In genomic region chr5:53946405-53947100, GRCh38 we compare ENCODE assay signal across 23 cellular contexts.
"Had no signal": no experiment of that assay in that cellular context is flagged by ENCODE, and none has a peak within 500 bp of the region (broad histone marks: within the 10 kb centered on the region; RNA-seq: fewer than 3 reads in every experiment).

No MANE protein-coding gene starts in this region.

- ATAC-seq: foreskin keratinocyte, left colon, left ventricle myocardium superior had no signal

- H3K27ac ChIP-seq: dorsolateral prefrontal cortex, esophagus squamous epithelium, foreskin keratinocyte, right atrium auricular region, sigmoid colon, skin epidermis, stomach, thoracic aorta, transverse colon had no signal

- H3K4me3 Mint-ChIP-seq: nephron progenitor cell had no signal

- H3K4me3 ChIP-seq: dorsolateral prefrontal cortex, esophagus squamous epithelium, lung, right atrium auricular region, sigmoid colon, skin epidermis, stomach, thoracic aorta, transverse colon had no signal

- H3K27me3 ChIP-seq: dorsolateral prefrontal cortex, esophagus squamous epithelium, foreskin keratinocyte, right atrium auricular region, sigmoid colon, stomach, transverse colon had no signal

- H3K4me1 ChIP-seq: esophagus squamous epithelium, foreskin keratinocyte, right atrium auricular region, sigmoid colon, stomach, transverse colon had no signal

- DNase-seq: cortex of kidney; dorsolateral prefrontal cortex; effector CD8-positive, alpha-beta T cell; esophagus squamous epithelium; foreskin keratinocyte; head of caudate nucleus; hippocampal formation; left colon; left ventricle myocardium superior; mesenchymal stem cell; midbrain; nephron progenitor cell; posterior cingulate gyrus; sigmoid colon; stimulated activated CD4-positive, alpha-beta T cell treated with anti-CD3 and anti-CD28 coated beads, Interleukin-2, amount 100 ng/mL, for 24 hours; stimulated activated naive CD4-positive, alpha-beta T cell; stomach; substantia nigra; transverse colon had no signal

- H3K36me3 ChIP-seq: esophagus squamous epithelium, right atrium auricular region, sigmoid colon, stomach, thoracic aorta, transverse colon had no signal

- H3K9me3 ChIP-seq: esophagus squamous epithelium, right atrium auricular region, sigmoid colon, stomach, thoracic aorta, transverse colon had no signal
